22 cellular contexts compared by ENCODE assay signal in the genomic region with DNA sequence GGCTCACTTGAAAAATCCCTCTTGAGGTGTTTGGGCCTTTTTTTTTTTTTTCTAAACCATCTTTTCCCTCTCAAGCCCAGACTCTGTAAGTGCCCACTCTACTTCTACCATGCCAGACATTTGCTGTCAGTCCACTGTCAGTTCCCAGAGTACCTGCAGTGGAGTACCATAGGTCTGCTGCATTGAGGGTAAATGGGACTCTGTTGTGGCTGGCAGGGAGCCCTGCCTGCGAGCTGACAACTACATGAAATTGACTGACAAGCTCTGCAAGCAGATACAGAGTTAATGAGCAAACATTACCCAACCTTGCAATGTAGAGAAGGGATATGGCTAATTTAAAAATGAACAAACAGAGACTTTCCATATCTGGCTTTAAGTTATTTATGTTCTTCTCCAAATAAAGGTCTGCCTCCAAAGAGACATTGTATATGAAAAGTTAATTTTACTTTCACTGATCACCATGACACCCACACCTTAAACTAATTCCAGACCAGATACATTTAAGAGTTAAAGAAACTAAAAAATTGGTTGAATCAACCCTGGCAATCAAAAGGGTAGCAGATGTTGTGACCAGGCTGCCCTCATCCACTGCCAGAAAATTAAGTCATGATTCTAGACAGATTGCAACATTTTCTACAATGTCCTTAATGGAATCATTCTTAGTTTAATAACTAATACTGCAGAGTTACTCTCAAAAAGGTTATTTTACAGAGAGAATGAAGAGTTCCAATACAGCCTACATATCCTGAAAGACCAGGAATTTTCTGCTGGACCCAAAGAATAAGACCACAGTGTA.
DNase-seq lines count a peak whose midpoint lies in the region; ATAC-seq and TF ChIP-seq lines count a peak whose summit lies in the region.
"Had no signal": no experiment of that assay in that cellular context is flagged by ENCODE, and none has a peak within 500 bp of the region (broad histone marks: within the 10 kb centered on the region; RNA-seq: fewer than 3 reads in every experiment).

No MANE protein-coding gene starts in this region.

- H3K4me3 Mint-ChIP-seq in naive thymus-derived CD8-positive, alpha-beta T cell, result no peak overlapping the region
- H3K4me3 Mint-ChIP-seq: activated T-cell treated with anti-CD3 and anti-CD28 coated beads, Interleukin-2, amount 50 U/mL, for 24 hours; CD4-positive, alpha-beta T cell; effector memory CD8-positive, alpha-beta T cell; type B pancreatic cell had no signal

- peak; percentile 51 for ATAC-seq in gastroesophageal sphincter
- ATAC-seq in naive thymus-derived CD8-positive, alpha-beta T cell, result no peak
- ATAC-seq: effector memory CD8-positive, alpha-beta T cell had no signal

- no peak overlapping the region for H3K27ac Mint-ChIP-seq in naive thymus-derived CD8-positive, alpha-beta T cell
- H3K27ac Mint-ChIP-seq: activated T-cell treated with anti-CD3 and anti-CD28 coated beads, Interleukin-2, amount 50 U/mL, for 24 hours; CD4-positive, alpha-beta T cell; effector memory CD8-positive, alpha-beta T cell; type B pancreatic cell had no signal

- in situ Hi-C loops in G401 (cut with HindIII; ENCODE audit: low sequenced_read_pairs), result no loop called here

- H3K4me1 ChIP-seq in BE2C (peaks cover 12% of the 10 kb centered on the region; the same call in 1 of the 2 replicates), gastroesophageal sphincter (no peaks in the 10 kb centered on the region)
- H3K4me1 ChIP-seq: prostate gland had no signal

- no peak for TF ChIP-seq EP300 in gastroesophageal sphincter (IDR thresholded peaks at IDR 0.05)

- no peak overlapping the region for H3K27ac ChIP-seq in gastroesophageal sphincter
- H3K27ac ChIP-seq: breast epithelium, coronary artery, neutrophil, prostate gland, VCaP had no signal

- 100% methylated on average over 1 of the region's 1 CpG; no CpG with 5 or more reads in 1 of the 2 donors for WGBS in gastroesophageal sphincter (ENCODE audit: low coverage in 1 of 2), 2 donors

- no peak for TF ChIP-seq POLR2A in gastroesophageal sphincter (IDR thresholded peaks at IDR 0.05)

- H3K27me3 Mint-ChIP-seq in naive thymus-derived CD8-positive, alpha-beta T cell, result peaks cover 0 to 7% (median 4%) of the 10 kb centered on the region in 5 donors

- no peaks in the 10 kb centered on the region for H3K9me3 ChIP-seq in BE2C
- H3K9me3 ChIP-seq in gastroesophageal sphincter, result no peaks in the 10 kb centered on the region
- H3K9me3 ChIP-seq: breast epithelium, neutrophil, prostate gland had no signal

- DNase-seq in BE2C (peak; percentile 46), G401 (ENCODE audit: low spot score) (peak; percentile 88), NCI-H345 treated with DMSO at 0.1 percent for 48 hours (lab: John Stamatoyannopoulos, UW; ENCODE audit: unreplicated experiment) (peak; percentile 12), inferior parietal cortex (ENCODE audit: extremely low spot score) (no peak)
- no peak for DNase-seq in activated effector memory CD4-positive, alpha-beta T cell treated with anti-CD3 and anti-CD28 coated beads, Interleukin-2, amount 50 U/mL, for 16 hours
- DNase-seq in naive thymus-derived CD8-positive, alpha-beta T cell, result no peak
- DNase-seq: activated CD4-positive, alpha-beta T cell treated with anti-CD3 and anti-CD28 coated beads for 48 hours; activated naive CD4-positive, alpha-beta T cell; activated T-cell treated with anti-CD3 and anti-CD28 coated beads, Interleukin-2, amount 50 U/mL, for 24 hours; CD4-positive, alpha-beta T cell; effector memory CD8-positive, alpha-beta T cell; H7; kidney; NCI-H526 treated with DMSO at 0.1 percent for 48 hours; stimulated activated CD4-positive, alpha-beta T cell treated with anti-CD3 and anti-CD28 coated beads, Interleukin-1b, Interleukin-23, amount 100 ng/mL, for 48 hours had no signal

- H3K4me3 ChIP-seq in BE2C (ENCODE audit: low read depth, low read length), result no peak overlapping the region
- no peak overlapping the region for H3K4me3 ChIP-seq in gastroesophageal sphincter
- H3K4me3 ChIP-seq: breast epithelium, coronary artery, prostate gland had no signal

- no peaks in the 10 kb centered on the region for H3K4me1 Mint-ChIP-seq in naive thymus-derived CD8-positive, alpha-beta T cell

- TF ChIP-seq CTCF in BE2C (IDR thresholded peaks at IDR 0.05; ENCODE audit: low read depth, low read length) (no peak), gastroesophageal sphincter (IDR thresholded peaks at IDR 0.05) (no peak)

- H3K27me3 ChIP-seq in BE2C (no peaks in the 10 kb centered on the region), gastroesophageal sphincter (no peaks in the 10 kb centered on the region)
- H3K27me3 ChIP-seq: breast epithelium, neutrophil had no signal

- POLR2A ChIA-PET in naive thymus-derived CD8-positive, alpha-beta T cell (lab: Charles Lee), result no interaction called here

- H3K36me3 ChIP-seq in BE2C (no peaks in the 10 kb centered on the region), gastroesophageal sphincter (no peaks in the 10 kb centered on the region)
- H3K36me3 ChIP-seq: breast epithelium, neutrophil, prostate gland had no signal

- H3K9me3 Mint-ChIP-seq in naive thymus-derived CD8-positive, alpha-beta T cell, result no peaks in the 10 kb centered on the region
- H3K9me3 Mint-ChIP-seq: activated T-cell treated with anti-CD3 and anti-CD28 coated beads, Interleukin-2, amount 50 U/mL, for 24 hours; CD4-positive, alpha-beta T cell; effector memory CD8-positive, alpha-beta T cell; type B pancreatic cell had no signal

- no peaks in the 10 kb centered on the region for H3K36me3 Mint-ChIP-seq in naive thymus-derived CD8-positive, alpha-beta T cell
- H3K36me3 Mint-ChIP-seq: type B pancreatic cell had no signal

Comparison
In these comparisons a context has a peak if more than half of its experiments do, and no peak if none do; other contexts are left out.
1. DNase-seq: peak in BE2C (single experiment), G401 (single experiment) and NCI-H345 treated with DMSO at 0.1 percent for 48 hours (single experiment); none in activated effector memory CD4-positive, alpha-beta T cell treated with anti-CD3 and anti-CD28 coated beads, Interleukin-2, amount 50 U/mL, for 16 hours (single experiment), inferior parietal cortex (single experiment) and naive thymus-derived CD8-positive, alpha-beta T cell (0 of 10).